In genomic region chr12:93425736-93426363, GRCh38 we compare ENCODE assay signal across 1 cellular context.
A peak's percentile ranks its signal among the peaks of the same experiment; 100 is the strongest.
TF ChIP-seq lines count a peak whose summit lies in the region.

No MANE protein-coding gene starts in this region.

TF ChIP-seq in GM12878, 131 proteins besides CTCF, POLR2A, EP300 and RAD21:
- TF ChIP-seq CBX5 (IDR thresholded peaks at IDR 0.05; ENCODE audit: low read depth), result no peak
- TF ChIP-seq SPI1 (IDR thresholded peaks at IDR 0.05; ENCODE audit: borderline replicate concordance, insufficient read depth, low read depth, low read length), result peak; percentile 62; the same call in 1 of the 2 replicates
- no peak for TF ChIP-seq BRCA1 (IDR thresholded peaks at IDR 0.05; ENCODE audit: low read depth, low read length)
- TF ChIP-seq IRF3 (IDR thresholded peaks at IDR 0.05), result no peak
- TF ChIP-seq ATF2 (IDR thresholded peaks at IDR 0.05; ENCODE audit: low read length), result 0 out of 2 replicates have a peak, but pooled peaks have one; percentile 4
- TF ChIP-seq ZNF687 (IDR thresholded peaks at IDR 0.05), result no peak
- no peak for TF ChIP-seq CREB1 (IDR thresholded peaks at IDR 0.05; ENCODE audit: low read depth)
